In the genomic region with DNA sequence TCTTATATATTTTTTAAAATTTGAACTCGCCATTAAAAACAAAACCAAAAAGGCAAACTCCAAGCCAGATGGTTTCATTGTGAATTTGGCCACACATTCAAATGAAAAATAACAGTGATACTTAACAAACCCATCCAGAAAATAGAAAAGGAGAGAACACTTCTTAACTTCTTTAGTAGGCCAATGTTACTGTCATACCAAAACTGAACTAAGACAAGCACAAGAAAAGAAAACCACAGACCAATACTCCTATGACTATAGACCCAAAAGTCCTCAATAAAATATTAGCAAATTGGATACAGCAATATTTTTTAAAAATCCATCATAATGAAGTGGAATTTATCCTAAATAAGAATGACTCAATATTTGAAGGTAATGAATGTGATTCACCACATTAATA, we compare ENCODE assay signal across 19 cellular contexts.
DNase-seq lines count a peak whose midpoint lies in the region; ATAC-seq and TF ChIP-seq lines count a peak whose summit lies in the region.
"Had no signal": no experiment of that assay in that cellular context is flagged by ENCODE, and none has a peak within 500 bp of the region (broad histone marks: within the 10 kb centered on the region; RNA-seq: fewer than 3 reads in every experiment).

No MANE protein-coding gene starts in this region.

- H3K4me3 ChIP-seq in right cardiac atrium (ENCODE audit: low read length) = no peak overlapping the region
- H3K4me3 ChIP-seq: BLaER1, GM23338 had no signal

- H3K4me1 Mint-ChIP-seq in activated T-helper 17 cell treated with anti-CD3 and anti-CD28 coated beads, Interleukin-2, amount 50 U/mL, for 72 hours = no peaks in the 10 kb centered on the region
- H3K4me1 Mint-ChIP-seq: CD14-positive monocyte; CD4-positive, alpha-beta memory T cell; GM23338; IgD-negative memory B cell had no signal

- H3K4me1 ChIP-seq in right cardiac atrium (ENCODE audit: control insufficient read depth, insufficient read depth, low read length) = no peaks in the 10 kb centered on the region

- H3K27ac ChIP-seq in right cardiac atrium (ENCODE audit: low read length) = no peak overlapping the region
- H3K27ac ChIP-seq: BLaER1 had no signal

- no peak overlapping the region for H3K4me3 Mint-ChIP-seq in activated T-helper 17 cell treated with anti-CD3 and anti-CD28 coated beads, Interleukin-2, amount 50 U/mL, for 72 hours
- H3K4me3 Mint-ChIP-seq: CD14-positive monocyte; CD4-positive, alpha-beta memory T cell; GM23338; IgD-negative memory B cell had no signal

- peak; percentile 80 for ATAC-seq in GM21390 (IDR thresholded peaks at IDR 0.05; ENCODE audit: unreplicated experiment)
- peak; percentile 50 for ATAC-seq in HG02885 (IDR thresholded peaks at IDR 0.05; ENCODE audit: poor library complexity, unreplicated experiment)
- peak; percentile 49 for ATAC-seq in activated T-helper 17 cell treated with anti-CD3 and anti-CD28 coated beads, Interleukin-2, amount 50 U/mL, for 72 hours (replicated peaks)
- ATAC-seq in right cardiac atrium = no peak
- ATAC-seq in HG02588 (IDR thresholded peaks at IDR 0.05; ENCODE audit: unreplicated experiment) = no peak
- ATAC-seq: GM23338, HepG2 had no signal

- H3K27ac Mint-ChIP-seq in activated T-helper 17 cell treated with anti-CD3 and anti-CD28 coated beads, Interleukin-2, amount 50 U/mL, for 72 hours = no peak overlapping the region
- H3K27ac Mint-ChIP-seq: CD14-positive monocyte; CD4-positive, alpha-beta memory T cell; GM23338; IgD-negative memory B cell had no signal

- 91% methylated on average over 1 of the region's 1 CpG for WGBS in right cardiac atrium

- intact Hi-C loops in right cardiac atrium (cut with DNase I) = no loop called here

- no peak for TF ChIP-seq CTCF in GM13977 (IDR thresholded peaks at IDR 0.05; ENCODE audit: extremely low read depth, insufficient read depth, missing control alignments)

- H3K9me3 Mint-ChIP-seq in activated T-helper 17 cell treated with anti-CD3 and anti-CD28 coated beads, Interleukin-2, amount 50 U/mL, for 72 hours = peaks cover 5% of the 10 kb centered on the region

- in situ Hi-C loops in GM13977 (cut with MboI; ENCODE audit: low pct_unique_long_range_greater_than_20kb, low sequenced_read_pairs, unreplicated experiment) = no loop called here

- DNase-seq in GM13977 (ENCODE audit: low spot score) (peak; percentile 50), right cardiac atrium (no peak), activated T-cell treated with anti-CD3 and anti-CD28 coated beads for 4 hours (no peak), DMS114 treated with DMSO at 0.1 percent for 48 hours (lab: John Stamatoyannopoulos, UW; ENCODE audit: unreplicated experiment) (no peak)
- DNase-seq: 8988T; Calu3; CD4-positive, alpha-beta memory T cell; DMS53; HCEC 1CT; KBM-7 had no signal

- H3K9me3 ChIP-seq in right cardiac atrium (ENCODE audit: control insufficient read depth, low read length) = peaks cover 3% of the 10 kb centered on the region

- no peaks in the 10 kb centered on the region for H3K36me3 Mint-ChIP-seq in activated T-helper 17 cell treated with anti-CD3 and anti-CD28 coated beads, Interleukin-2, amount 50 U/mL, for 72 hours (ENCODE audit: low read depth)
- H3K36me3 Mint-ChIP-seq: CD14-positive monocyte; CD4-positive, alpha-beta memory T cell had no signal

- H3K27me3 ChIP-seq in right cardiac atrium (ENCODE audit: control insufficient read depth, insufficient read depth) = no peaks in the 10 kb centered on the region
- H3K27me3 ChIP-seq: BLaER1 had no signal

- H3K27me3 Mint-ChIP-seq in activated T-helper 17 cell treated with anti-CD3 and anti-CD28 coated beads, Interleukin-2, amount 50 U/mL, for 72 hours = no peaks in the 10 kb centered on the region
- H3K27me3 Mint-ChIP-seq: IgD-negative memory B cell had no signal

Comparison
In these comparisons a context has a peak if more than half of its experiments do, and no peak if none do; other contexts are left out.
1. ATAC-seq: peak in GM21390 (single experiment), HG02885 (single experiment) and activated T-helper 17 cell treated with anti-CD3 and anti-CD28 coated beads, Interleukin-2, amount 50 U/mL, for 72 hours (single experiment); none in right cardiac atrium (0 of 2) and HG02588 (single experiment).